24 cellular contexts compared by ENCODE assay signal in genomic region chr21:25149022-25149421, GRCh38.
"Had no signal": no experiment of that assay in that cellular context is flagged by ENCODE, and none has a peak within 500 bp of the region (broad histone marks: within the 10 kb centered on the region; RNA-seq: fewer than 3 reads in every experiment).

No MANE protein-coding gene starts in this region.

- H3K9me3 ChIP-seq: ascending aorta, body of pancreas had no signal

- H3K27ac Mint-ChIP-seq: activated CD8-positive, alpha-beta T cell treated with anti-CD3 and anti-CD28 coated beads, Interleukin-2, amount 10 ng/mL, durations not matched to agents 7 days and 5 days; activated naive CD4-positive, alpha-beta T cell treated with anti-CD3 and anti-CD28 coated beads, Interleukin-2, amount 50 U/mL, for 72 hours; activated naive CD8-positive, alpha-beta T cell treated with anti-CD3 and anti-CD28 coated beads, Interleukin-2, amount 50 U/mL, for 24 hours; activated T-cell treated with anti-CD3 and anti-CD28 coated beads, Interleukin-2, amount 50 U/mL, for 24 hours; activated T-helper 1 cell treated with anti-CD3 and anti-CD28 coated beads, Interleukin-12 subunit alpha, Interleukin-12 subunit beta, Interleukin-2, Interleukin-4 antibody, amounts not matched to agents 30 ng/mL and 10 ng/mL and 1 ng/mL, durations not matched to agents 14 hours and 24 hours and 36 hours; T-helper 17 cell; WTC11 had no signal

- H3K4me1 ChIP-seq: ascending aorta, body of pancreas had no signal

- H3K9me3 Mint-ChIP-seq: activated T-helper 1 cell treated with anti-CD3 and anti-CD28 coated beads, Interleukin-12 subunit alpha, Interleukin-12 subunit beta, Interleukin-2, Interleukin-4 antibody, amounts not matched to agents 30 ng/mL and 10 ng/mL and 1 ng/mL, durations not matched to agents 14 hours and 24 hours and 36 hours had no signal

- H3K4me3 ChIP-seq: ascending aorta, body of pancreas, K562, PC-9 had no signal

- H3K27me3 Mint-ChIP-seq: activated naive CD8-positive, alpha-beta T cell treated with anti-CD3 and anti-CD28 coated beads, Interleukin-2, amount 50 U/mL, for 24 hours; activated T-cell treated with anti-CD3 and anti-CD28 coated beads, Interleukin-2, amount 50 U/mL, for 24 hours; central memory CD8-positive, alpha-beta T cell; T-helper 17 cell had no signal

- ATAC-seq: activated CD8-positive, alpha-beta T cell treated with anti-CD3 and anti-CD28 coated beads, Interleukin-2, amount 10 ng/mL, durations not matched to agents 7 days and 5 days; activated naive CD4-positive, alpha-beta T cell treated with anti-CD3 and anti-CD28 coated beads, Interleukin-2, amount 50 U/mL, for 72 hours; activated naive CD8-positive, alpha-beta T cell treated with anti-CD3 and anti-CD28 coated beads, Interleukin-2, amount 50 U/mL, for 24 hours; body of pancreas; K562; T-helper 17 cell; WTC11 had no signal

- DNase-seq: activated CD4-positive, alpha-beta T cell treated with anti-CD3 and anti-CD28 coated beads for 48 hours; activated CD4-positive, alpha-beta T cell treated with anti-CD3 and anti-CD28 coated beads, Interleukin-2, amount 50 U/mL, for 4 hours; activated CD4-positive, CD25-positive, alpha-beta regulatory T cell treated with anti-CD3 and anti-CD28 coated beads, Interleukin-2, amount 50 U/mL, for 72 hours; activated CD8-positive, alpha-beta T cell treated with anti-CD3 and anti-CD28 coated beads, Interleukin-2, amount 10 ng/mL, durations not matched to agents 7 days and 5 days; activated effector memory CD4-positive, alpha-beta T cell treated with Interleukin-2 at 50 U/mL for 16 hours; activated naive CD4-positive, alpha-beta T cell; activated naive CD8-positive, alpha-beta T cell treated with anti-CD3 and anti-CD28 coated beads, Interleukin-2, amount 50 U/mL, for 24 hours; activated T-cell treated with anti-CD3 and anti-CD28 coated beads, Interleukin-2, amount 50 U/mL, for 24 hours; amniotic stem cell; body of pancreas; Karpas-422; NCI-H1694; NCI-H2029; NCI-H510A treated with DMSO at 0.1 percent for 48 hours; PC-9; SIG-M5; T-helper 17 cell; T-helper 9 cell had no signal

- H3K36me3 ChIP-seq: ascending aorta had no signal

- H3K27ac ChIP-seq: ascending aorta, body of pancreas, PC-9 had no signal

- H3K4me1 Mint-ChIP-seq: activated naive CD8-positive, alpha-beta T cell treated with anti-CD3 and anti-CD28 coated beads, Interleukin-2, amount 50 U/mL, for 24 hours; central memory CD8-positive, alpha-beta T cell; T-helper 17 cell; WTC11 had no signal

- H3K4me3 Mint-ChIP-seq: activated CD8-positive, alpha-beta T cell treated with anti-CD3 and anti-CD28 coated beads, Interleukin-2, amount 10 ng/mL, durations not matched to agents 7 days and 5 days; activated naive CD8-positive, alpha-beta T cell treated with anti-CD3 and anti-CD28 coated beads, Interleukin-2, amount 50 U/mL, for 24 hours; activated T-cell treated with anti-CD3 and anti-CD28 coated beads, Interleukin-2, amount 50 U/mL, for 24 hours; activated T-helper 1 cell treated with anti-CD3 and anti-CD28 coated beads, Interleukin-12 subunit alpha, Interleukin-12 subunit beta, Interleukin-2, Interleukin-4 antibody, amounts not matched to agents 30 ng/mL and 10 ng/mL and 1 ng/mL, durations not matched to agents 14 hours and 24 hours and 36 hours; central memory CD8-positive, alpha-beta T cell; T-helper 17 cell; WTC11 had no signal

- H3K27me3 ChIP-seq: ascending aorta, body of pancreas had no signal
